Comparison of ENCODE assay signal across 1 cellular context in genomic region chr1:205293350-205294074, GRCh38.
TF ChIP-seq lines count a peak whose summit lies in the region.

No MANE protein-coding gene starts in this region.

TF ChIP-seq in WTC11, 78 proteins besides CTCF, POLR2A, EP300 and RAD21:
- TF ChIP-seq CREM (CRISPR knock-in tag; IDR thresholded peaks at IDR 0.05) (no peak), RELA (CRISPR knock-in tag; IDR thresholded peaks at IDR 0.05; ENCODE audit: borderline replicate concordance) (no peak), GRHL2 (CRISPR knock-in tag; IDR thresholded peaks at IDR 0.05; ENCODE audit: insufficient replicate concordance, severe bottlenecking) (no peak), ZNF138 (CRISPR knock-in tag; conservative IDR thresholded peaks at IDR 0.05) (no peak), TCF7 (CRISPR knock-in tag; IDR thresholded peaks at IDR 0.05; ENCODE audit: low read depth) (no peak), ESRRA (CRISPR knock-in tag; IDR thresholded peaks at IDR 0.05; ENCODE audit: borderline replicate concordance) (no peak), AFF4 (CRISPR knock-in tag; IDR thresholded peaks at IDR 0.05; ENCODE audit: borderline replicate concordance) (no peak), CDX4 (CRISPR knock-in tag; IDR thresholded peaks at IDR 0.05; ENCODE audit: borderline replicate concordance) (no peak), JUN (CRISPR knock-in tag; IDR thresholded peaks at IDR 0.05) (no peak), ZNF281 (CRISPR knock-in tag; IDR thresholded peaks at IDR 0.05) (no peak), NR2C2 (CRISPR knock-in tag; IDR thresholded peaks at IDR 0.05) (no peak), OVOL2 (CRISPR knock-in tag; IDR thresholded peaks at IDR 0.05; ENCODE audit: borderline replicate concordance) (no peak), GABPB1 (CRISPR knock-in tag; IDR thresholded peaks at IDR 0.05) (no peak), SMAD3 (CRISPR knock-in tag; IDR thresholded peaks at IDR 0.05; ENCODE audit: borderline replicate concordance) (no peak), ETV6 (CRISPR knock-in tag; IDR thresholded peaks at IDR 0.05) (no peak), ZNF232 (CRISPR knock-in tag; IDR thresholded peaks at IDR 0.05) (no peak), ZNF396 (CRISPR knock-in tag; IDR thresholded peaks at IDR 0.05; ENCODE audit: borderline replicate concordance) (no peak)
